Comparison of ENCODE assay signal across 14 cellular contexts in genomic region chr20:63251345-63251744, GRCh38. TPM values are rescaled to one million over a fixed set of nuclear protein-coding genes. Genes with fewer than 3 reads are reported as not detected.
DNase-seq lines count a peak whose midpoint lies in the region; ATAC-seq and TF ChIP-seq lines count a peak whose summit lies in the region.
"Not testable (repeated sequence)": the region's sequence is repeated elsewhere in the genome, so short reads cannot be mapped to it uniquely, and the experiment has no call there.
"Had no signal": no experiment of that assay in that cellular context is flagged by ENCODE, and none has a peak within 500 bp of the region (broad histone marks: within the 10 kb centered on the region; RNA-seq: fewer than 3 reads in every experiment).

No MANE protein-coding gene starts in this region.

- not testable (repeated sequence) for H3K36me3 ChIP-seq in GM23338 (ENCODE audit: insufficient read depth); RWPE2 (ENCODE audit: low read depth); osteoblast (ENCODE audit: insufficient read depth, low read length)

- ATAC-seq in GM23338; RWPE2 (ENCODE audit: low read depth): not testable (repeated sequence)

- not testable (repeated sequence) for H3K36me3 Mint-ChIP-seq in GM23338 (ENCODE audit: low read depth)

- not testable (repeated sequence) for H3K4me1 ChIP-seq in GM23338 (ENCODE audit: insufficient read depth); RWPE2 (ENCODE audit: insufficient read depth, poor library complexity, severe bottlenecking); osteoblast (ENCODE audit: insufficient read depth, low read length)

- H3K9me3 ChIP-seq in RWPE2 (ENCODE audit: severe bottlenecking); osteoblast (ENCODE audit: low read depth, low read length): not testable (repeated sequence)

- not testable (repeated sequence) for H3K4me3 ChIP-seq in GM23338; NB4 (ENCODE audit: low read depth, low read length); RWPE2 (ENCODE audit: severe bottlenecking); astrocyte of the spinal cord (ENCODE audit: low read depth, low read length); fibroblast of villous mesenchyme (ENCODE audit: low read depth, low read length); osteoblast (ENCODE audit: insufficient read depth, low read length)

- H3K4me3 Mint-ChIP-seq in GM23338: not testable (repeated sequence)

- peak; percentile 35 to 61; a peak in 3 of 4 replicates for TF ChIP-seq CTCF in GM23338 (conservative IDR thresholded peaks at IDR 0.05; ENCODE audit: low read depth in 2 of 2)
- TF ChIP-seq CTCF in NB4 (IDR thresholded peaks at IDR 0.05; ENCODE audit: low read depth, low read length): peak; percentile 31
- peak; percentile 60 for TF ChIP-seq CTCF in RWPE2 (IDR thresholded peaks at IDR 0.05; ENCODE audit: poor library complexity, severe bottlenecking)
- TF ChIP-seq CTCF in astrocyte of the spinal cord (IDR thresholded peaks at IDR 0.05; ENCODE audit: low read depth, low read length): peak; percentile 17
- TF ChIP-seq CTCF in fibroblast of villous mesenchyme (IDR thresholded peaks at IDR 0.05; ENCODE audit: insufficient read depth, low read depth, low read length): peak; percentile 31
- peak; percentile 22 for TF ChIP-seq CTCF in osteoblast (IDR thresholded peaks at IDR 0.05; ENCODE audit: extremely low read depth, low read depth, low read length)

- H3K9me2 ChIP-seq in GM23338 (ENCODE audit: insufficient read depth): not testable (repeated sequence)

- peaks cover 33% of the 10 kb centered on the region for H3K4me1 Mint-ChIP-seq in GM23338

- not testable (repeated sequence) for H3K27ac ChIP-seq in GM23338 (ENCODE audit: low read depth); RWPE2 (ENCODE audit: poor library complexity, severe bottlenecking); osteoblast (ENCODE audit: low read depth, low read length)

- not testable (repeated sequence) for H3K27ac Mint-ChIP-seq in GM23338

- H3K27me3 Mint-ChIP-seq in GM23338 (ENCODE audit: insufficient read depth, low read depth, poor library complexity): peaks cover 37% of the 10 kb centered on the region

- H3K9me3 Mint-ChIP-seq in GM23338: not testable (repeated sequence)

- H4K20me1 ChIP-seq in GM23338 (replicated peaks; ENCODE audit: insufficient read depth); osteoblast (ENCODE audit: insufficient read depth, low read length): not testable (repeated sequence)

- in situ Hi-C loops in ACHN (cut with HindIII; ENCODE audit: low pct_ligation_motif_present, low pct_unique_long_range_greater_than_20kb, low sequenced_read_pairs); astrocyte of the spinal cord (cut with HindIII; ENCODE audit: low sequenced_read_pairs): not testable (repeated sequence)

- not testable (repeated sequence) for TF ChIP-seq POLR2A in NB4 (IDR thresholded peaks at IDR 0.05; ENCODE audit: extremely low read depth, insufficient read length)

- H3K27me3 ChIP-seq in GM23338 (ENCODE audit: insufficient read depth) (peaks cover 40% of the 10 kb centered on the region), RWPE2 (ENCODE audit: insufficient read depth, poor library complexity, severe bottlenecking) (peaks cover 94% of the 10 kb centered on the region), osteoblast (ENCODE audit: insufficient read depth, low read length) (peaks cover 58% of the 10 kb centered on the region)

- DNase-seq in ACHN (peak; percentile 20), DMS53 (lab: John Stamatoyannopoulos, UW) (peak; percentile 53)
- DNase-seq in GM23338 (ENCODE audit: low spot score); NB4 (ENCODE audit: low read depth); RWPE2 (ENCODE audit: low spot score); astrocyte of the spinal cord (ENCODE audit: low read depth, low spot score); fibroblast of villous mesenchyme (ENCODE audit: low read depth); osteoblast (ENCODE audit: insufficient read length, low spot score, missing footprints): not testable (repeated sequence)

- not testable (repeated sequence) for H3F3A ChIP-seq in GM23338 (replicated peaks; ENCODE audit: low read depth)

- H2AFZ ChIP-seq in GM23338; osteoblast (ENCODE audit: low read length): not testable (repeated sequence)

- not testable (repeated sequence) for H3K79me2 ChIP-seq in GM23338 (replicated peaks; ENCODE audit: insufficient read depth); osteoblast (ENCODE audit: insufficient read depth, low read length)

- not testable (repeated sequence) for H3K4me2 ChIP-seq in GM23338; osteoblast (ENCODE audit: insufficient read depth, low read length)

RNA-seq across cellular contexts. Expression of gene NKAIN4, which starts 2.9 kb away (rescaled TPM):
- total RNA-seq in GM23338 (2014; rRNA removed; shearing (Covaris generic)): 12.6 and 16.0 TPM in 2 replicates
- polyA plus RNA-seq in GM23338 (2016; fragmentation: Nextera tagmentation; extraction: Ambion mirVana): 9.5 and 13.2 TPM in 2 replicates
- total RNA-seq in fibroblast of villous mesenchyme: not detected in 2 replicates
- not detected in 2 replicates for total RNA-seq in osteoblast
- total RNA-seq: activated CD4-positive, alpha-beta T cell treated with anti-CD3 and anti-CD28 coated beads, Interleukin-2, amount 10 ng/mL, durations not matched to agents 24 days and 14 days; CD8-positive, alpha-beta memory T cell; esophagus squamous epithelium; vagina had no signal
- polyA plus RNA-seq: CD8-positive, alpha-beta memory T cell had no signal

RNA-seq across cellular contexts. Expression of gene BIRC7, which starts 15.6 kb away (rescaled TPM):
- total RNA-seq in GM23338 (2014; rRNA removed; shearing (Covaris generic)): 0.24 TPM in 1 of 2 replicates, not detected in the other
- polyA plus RNA-seq in GM23338 (2016; fragmentation: Nextera tagmentation; extraction: Ambion mirVana): 0.16 TPM in 1 of 2 replicates, not detected in the other
- total RNA-seq in fibroblast of villous mesenchyme (0.32 TPM in 1 of 2 replicates, not detected in the other), osteoblast (under 0.01 and 0.29 TPM in 2 replicates)
- total RNA-seq: activated CD4-positive, alpha-beta T cell treated with anti-CD3 and anti-CD28 coated beads, Interleukin-2, amount 10 ng/mL, durations not matched to agents 24 days and 14 days; CD8-positive, alpha-beta memory T cell had no signal
- polyA plus RNA-seq: CD8-positive, alpha-beta memory T cell had no signal

RNA-seq across cellular contexts. Expression of gene ARFGAP1, which starts 21.3 kb away (rescaled TPM):
- total RNA-seq in GM23338 (2014; rRNA removed; shearing (Covaris generic)): 88.8 and 95.5 TPM in 2 replicates
- polyA plus RNA-seq in GM23338 (2016; fragmentation: Nextera tagmentation; extraction: Ambion mirVana): 40.6 and 41.5 TPM in 2 replicates
- total RNA-seq in fibroblast of villous mesenchyme (85.5 and 109 TPM in 2 replicates), osteoblast (63.1 and 68.4 TPM in 2 replicates)

RNA-seq across cellular contexts. Expression of gene YTHDF1, which starts 35.4 kb away (rescaled TPM):
- total RNA-seq in GM23338 (2014; rRNA removed; shearing (Covaris generic)): 64.3 and 64.5 TPM in 2 replicates
- 30.9 and 34.9 TPM in 2 replicates for polyA plus RNA-seq in GM23338 (2016; fragmentation: Nextera tagmentation; extraction: Ambion mirVana)
- total RNA-seq in fibroblast of villous mesenchyme (24.8 and 30.7 TPM in 2 replicates), osteoblast (23.9 and 26.8 TPM in 2 replicates)

RNA-seq across cellular contexts. Expression of gene COL20A1, which starts 41.6 kb away (rescaled TPM):
- 0.28 and 0.43 TPM in 2 replicates for total RNA-seq in GM23338 (2014; rRNA removed; shearing (Covaris generic))
- polyA plus RNA-seq in GM23338 (2016; fragmentation: Nextera tagmentation; extraction: Ambion mirVana): 0.59 and 0.79 TPM in 2 replicates
- total RNA-seq in fibroblast of villous mesenchyme (under 0.01 TPM in 1 of 2 replicates, not detected in the other), osteoblast (not detected in 2 replicates)
- total RNA-seq: activated CD4-positive, alpha-beta T cell treated with anti-CD3 and anti-CD28 coated beads, Interleukin-2, amount 10 ng/mL, durations not matched to agents 24 days and 14 days; esophagus squamous epithelium; glomerular endothelial cell; left lung; vagina had no signal
- polyA plus RNA-seq: CD8-positive, alpha-beta memory T cell had no signal

Comparison
In these comparisons a context has a peak if more than half of its experiments do, and no peak if none do; other contexts are left out.
1. RNA of gene NKAIN4, which starts 2.9 kb away (total RNA-seq): 12.6 to 16.0 TPM in GM23338; not detected in fibroblast of villous mesenchyme and not detected in osteoblast; every median in the first group is over 10 times any median in the second.
2. Peak in every context shown above with its lines, with median percentiles within 50 percentile points of each other: CTCF ChIP-seq.